In genomic region chr15:52228928-52229327, GRCh38 we compare ENCODE assay signal across 11 cellular contexts. TPM values are rescaled to one million over a fixed set of nuclear protein-coding genes. Genes with fewer than 3 reads are reported as not detected.
DNase-seq lines count a peak whose midpoint lies in the region; ATAC-seq, FAIRE-seq and TF ChIP-seq lines count a peak whose summit lies in the region.
"Had no signal": no experiment of that assay in that cellular context is flagged by ENCODE, and none has a peak within 500 bp of the region (broad histone marks: within the 10 kb centered on the region; RNA-seq: fewer than 3 reads in every experiment).

No MANE protein-coding gene starts in this region.

- CTCF ChIA-PET in CD8-positive, alpha-beta memory T cell (lab: Charles Lee): interaction anchor here (1.0 to 2.2 kb wide), 6 partner anchors 8 to 151 kb away, joined by 3 to 14 read pairs (median 9); no protein-coding TSS in a partner anchor

- ATAC-seq in GM21825 (IDR thresholded peaks at IDR 0.05; ENCODE audit: unreplicated experiment): no peak
- ATAC-seq: heart left ventricle had no signal

- no peaks in the 10 kb centered on the region for H3K27me3 Mint-ChIP-seq in endodermal cell (ENCODE audit: insufficient read depth)
- no peaks in the 10 kb centered on the region for H3K27me3 Mint-ChIP-seq in osteocyte (ENCODE audit: unreplicated experiment)
- no peaks in the 10 kb centered on the region for H3K27me3 Mint-ChIP-seq in CD8-positive, alpha-beta memory T cell

- no peak overlapping the region for H3K27ac ChIP-seq in endodermal cell (ENCODE audit: low read depth, low read length)
- no peak overlapping the region for H3K27ac ChIP-seq in CD8-positive, alpha-beta memory T cell (ENCODE audit: low read depth, low read length)
- H3K27ac ChIP-seq: heart left ventricle had no signal

- H3K4me3 ChIP-seq in endodermal cell (ENCODE audit: low read length): no peak overlapping the region
- no peak overlapping the region for H3K4me3 ChIP-seq in CD8-positive, alpha-beta memory T cell (ENCODE audit: low read length)
- H3K4me3 ChIP-seq: heart left ventricle had no signal

- H3K36me3 Mint-ChIP-seq in endodermal cell (ENCODE audit: low read depth) (peaks cover 13% of the 10 kb centered on the region), osteocyte (ENCODE audit: unreplicated experiment) (no peaks in the 10 kb centered on the region)
- peaks cover 0 to 2% (median 0%) of the 10 kb centered on the region in 3 donors for H3K36me3 Mint-ChIP-seq in CD8-positive, alpha-beta memory T cell

- H3K27ac Mint-ChIP-seq in endodermal cell (no peak overlapping the region), osteocyte (ENCODE audit: unreplicated experiment) (no peak overlapping the region)
- no peak overlapping the region for H3K27ac Mint-ChIP-seq in CD8-positive, alpha-beta memory T cell

- peaks cover 7% of the 10 kb centered on the region for H3K4me1 ChIP-seq in endodermal cell (ENCODE audit: control insufficient read depth, insufficient read depth, low read length)
- H3K4me1 ChIP-seq in CD8-positive, alpha-beta memory T cell (ENCODE audit: insufficient read depth, low read length): peaks cover 11% of the 10 kb centered on the region

- POLR2A ChIA-PET in CD8-positive, alpha-beta memory T cell (lab: Charles Lee): no interaction called here

- TF ChIP-seq CTCF in endodermal cell (conservative IDR thresholded peaks at IDR 0.05) (no peak), osteocyte (IDR thresholded peaks at IDR 0.05) (no peak)

- H3K36me3 ChIP-seq in endodermal cell (ENCODE audit: control insufficient read depth, insufficient read depth, low read length): peaks cover 8% of the 10 kb centered on the region
- no peaks in the 10 kb centered on the region for H3K36me3 ChIP-seq in CD8-positive, alpha-beta memory T cell (ENCODE audit: insufficient read depth, low read length)

- H3K4me1 Mint-ChIP-seq in endodermal cell (peaks cover 19% of the 10 kb centered on the region), osteocyte (ENCODE audit: unreplicated experiment) (peaks cover 21% of the 10 kb centered on the region)
- H3K4me1 Mint-ChIP-seq in CD8-positive, alpha-beta memory T cell: peaks cover 1 to 7% (median 6%) of the 10 kb centered on the region in 3 donors

- H3K9me3 ChIP-seq in endodermal cell (ENCODE audit: control insufficient read depth, low read length): no peaks in the 10 kb centered on the region
- no peaks in the 10 kb centered on the region for H3K9me3 ChIP-seq in CD8-positive, alpha-beta memory T cell (ENCODE audit: low read length)
- H3K9me3 ChIP-seq: heart left ventricle had no signal

- H3K9ac ChIP-seq in endodermal cell (ENCODE audit: extremely low read depth, low read length, poor library complexity, severe bottlenecking): no peak overlapping the region

- no peak for TF ChIP-seq POLR2A in GM12892 (IDR thresholded peaks at IDR 0.05; ENCODE audit: low read depth, low read length)

- FAIRE-seq in GM12892 (lab: Jason Lieb, UNC): peak; percentile 5

- no peak for TF ChIP-seq EP300 in Ishikawa (IDR thresholded peaks at IDR 0.05; ENCODE audit: borderline replicate concordance)

- DNase-seq in GM12892 (ENCODE audit: insufficient read length) (no peak), endodermal cell (peak; percentile 85), osteocyte (ENCODE audit: extremely low spot score, unreplicated experiment) (peak; percentile 30), COR-L47 (lab: John Stamatoyannopoulos, UW) (no peak), MV-4-11 (lab: John Stamatoyannopoulos, UW) (no peak)
- DNase-seq in CD8-positive, alpha-beta memory T cell: no peak
- DNase-seq: amniotic stem cell, heart left ventricle, NCI-H774 had no signal

- H3K9me3 Mint-ChIP-seq in endodermal cell (no peaks in the 10 kb centered on the region), osteocyte (ENCODE audit: unreplicated experiment) (no peaks in the 10 kb centered on the region)
- H3K9me3 Mint-ChIP-seq in CD8-positive, alpha-beta memory T cell: no peaks in the 10 kb centered on the region

- H3K4me3 Mint-ChIP-seq in endodermal cell: no peak overlapping the region
- H3K4me3 Mint-ChIP-seq in osteocyte (ENCODE audit: unreplicated experiment): no peak overlapping the region
- H3K4me3 Mint-ChIP-seq in CD8-positive, alpha-beta memory T cell: no peak overlapping the region

- H3K27me3 ChIP-seq in endodermal cell (ENCODE audit: control insufficient read depth, insufficient read depth, low read length, poor library complexity, severe bottlenecking): no peaks in the 10 kb centered on the region
- no peaks in the 10 kb centered on the region for H3K27me3 ChIP-seq in CD8-positive, alpha-beta memory T cell (ENCODE audit: insufficient read depth, low read length, poor library complexity, severe bottlenecking)
- H3K27me3 ChIP-seq: heart left ventricle had no signal

- 76 to 83% methylated on average over 8 of the region's 8 CpGs for WGBS in endodermal cell (ENCODE audit: insufficient coverage in 1 of 2, insufficient read length in 1 of 2), 2 experiments

- TF ChIP-seq RAD21 in Ishikawa (IDR thresholded peaks at IDR 0.05; ENCODE audit: low read depth): no peak

TF ChIP-seq in Ishikawa, 13 proteins besides CTCF, POLR2A, EP300 and RAD21:
- peak; percentile 67 for TF ChIP-seq TEAD4 (IDR thresholded peaks at IDR 0.05)
- peak; percentile 58 for TF ChIP-seq CEBPB (IDR thresholded peaks at IDR 0.05)
- TF ChIP-seq CREB1 (IDR thresholded peaks at IDR 0.05; ENCODE audit: low read depth): no peak; the same call in 1 of the 2 replicates

RNA-seq across cellular contexts. Expression of gene GNB5, which starts 37.7 kb away (rescaled TPM):
- 13.8 TPM for polyA plus RNA-seq in GM12892 (2012; ENCODE audit: missing spikeins)
- total RNA-seq in endodermal cell: 10 to 100 TPM; 19.1 to 20.7 TPM
- 18.2 TPM for polyA plus RNA-seq in endodermal cell (2013, experiment 1 of 2)
- 15.7 TPM for polyA plus RNA-seq in endodermal cell (2013, experiment 2 of 2)
- total RNA-seq in osteocyte: 34.0 and 34.5 TPM in 2 replicates
- 10 to 100 TPM; 19.2 to 21.7 TPM for total RNA-seq in CD8-positive, alpha-beta memory T cell
- polyA plus RNA-seq in CD8-positive, alpha-beta memory T cell: 46.0 TPM

Comparison
In these comparisons a context has a peak if more than half of its experiments do, and no peak if none do; other contexts are left out.
1. DNase-seq: peak in endodermal cell (single experiment) and osteocyte (single experiment); none in GM12892 (single experiment), COR-L47 (single experiment), MV-4-11 (single experiment) and CD8-positive, alpha-beta memory T cell (0 of 5).